19 cellular contexts compared by ENCODE assay signal in genomic region chr1:4585705-4586104, GRCh38.
"Had no signal": no experiment of that assay in that cellular context is flagged by ENCODE, and none has a peak within 500 bp of the region (broad histone marks: within the 10 kb centered on the region; RNA-seq: fewer than 3 reads in every experiment).

No MANE protein-coding gene starts in this region.

- H3K27ac Mint-ChIP-seq: activated CD4-positive, alpha-beta memory T cell treated with anti-CD3 and anti-CD28 coated beads, Interleukin-2, amount 10 ng/mL, durations not matched to agents 7 days and 5 days; activated CD4-positive, alpha-beta T cell treated with anti-CD3 and anti-CD28 coated beads for 36 hours; activated CD4-positive, alpha-beta T cell treated with anti-CD3 and anti-CD28 coated beads, Interleukin-2, amount 10 ng/mL, durations not matched to agents 7 days and 5 days; activated naive CD4-positive, alpha-beta T cell treated with anti-CD3 and anti-CD28 coated beads, Interleukin-2, amount 10 ng/mL, durations not matched to agents 7 days and 5 days; activated naive CD4-positive, alpha-beta T cell treated with anti-CD3 and anti-CD28 coated beads, Interleukin-2, amount 50 U/mL, for 72 hours; activated T-cell treated with anti-CD3 and anti-CD28 coated beads, Interleukin-2, amount 50 U/mL, for 24 hours; activated T-cell treated with anti-CD3 and anti-CD28 coated beads, Interleukin-2, amount 50 U/mL, for 72 hours had no signal

- H3K27ac ChIP-seq: brain microvascular endothelial cell, epithelial cell of prostate, esophagus squamous epithelium had no signal

- H3K4me1 ChIP-seq: esophagus squamous epithelium had no signal

- H3K4me3 Mint-ChIP-seq: activated CD4-positive, alpha-beta memory T cell treated with anti-CD3 and anti-CD28 coated beads, Interleukin-2, amount 10 ng/mL, durations not matched to agents 7 days and 5 days; activated CD4-positive, alpha-beta T cell treated with anti-CD3 and anti-CD28 coated beads for 36 hours; activated CD4-positive, alpha-beta T cell treated with anti-CD3 and anti-CD28 coated beads, Interleukin-2, amount 10 ng/mL, durations not matched to agents 7 days and 5 days; activated naive CD4-positive, alpha-beta T cell treated with anti-CD3 and anti-CD28 coated beads, Interleukin-2, amount 10 ng/mL, durations not matched to agents 7 days and 5 days; activated T-cell treated with anti-CD3 and anti-CD28 coated beads, Interleukin-2, amount 50 U/mL, for 24 hours; activated T-cell treated with anti-CD3 and anti-CD28 coated beads, Interleukin-2, amount 50 U/mL, for 72 hours had no signal

- H3K36me3 ChIP-seq: brain microvascular endothelial cell, esophagus squamous epithelium had no signal

- H3K4me1 Mint-ChIP-seq: activated CD4-positive, alpha-beta memory T cell treated with anti-CD3 and anti-CD28 coated beads, Interleukin-2, amount 10 ng/mL, durations not matched to agents 7 days and 5 days; activated CD4-positive, alpha-beta T cell treated with anti-CD3 and anti-CD28 coated beads for 36 hours; activated CD4-positive, alpha-beta T cell treated with anti-CD3 and anti-CD28 coated beads, Interleukin-2, amount 10 ng/mL, durations not matched to agents 7 days and 5 days; activated naive CD4-positive, alpha-beta T cell treated with anti-CD3 and anti-CD28 coated beads, Interleukin-2, amount 10 ng/mL, durations not matched to agents 7 days and 5 days had no signal

- H3K36me3 Mint-ChIP-seq: activated naive CD4-positive, alpha-beta T cell treated with anti-CD3 and anti-CD28 coated beads, Interleukin-2, amount 10 ng/mL, durations not matched to agents 7 days and 5 days; activated naive CD4-positive, alpha-beta T cell treated with anti-CD3 and anti-CD28 coated beads, Interleukin-2, amount 50 U/mL, for 72 hours had no signal

- H3K9me3 Mint-ChIP-seq: activated CD4-positive, alpha-beta memory T cell treated with anti-CD3 and anti-CD28 coated beads, Interleukin-2, amount 10 ng/mL, durations not matched to agents 7 days and 5 days; activated CD4-positive, alpha-beta T cell treated with anti-CD3 and anti-CD28 coated beads, Interleukin-2, amount 10 ng/mL, durations not matched to agents 7 days and 5 days; activated naive CD4-positive, alpha-beta T cell treated with anti-CD3 and anti-CD28 coated beads, Interleukin-2, amount 10 ng/mL, durations not matched to agents 7 days and 5 days; activated naive CD4-positive, alpha-beta T cell treated with anti-CD3 and anti-CD28 coated beads, Interleukin-2, amount 50 U/mL, for 72 hours; activated T-cell treated with anti-CD3 and anti-CD28 coated beads, Interleukin-2, amount 50 U/mL, for 24 hours; activated T-cell treated with anti-CD3 and anti-CD28 coated beads, Interleukin-2, amount 50 U/mL, for 72 hours had no signal

- H3K4me3 ChIP-seq: esophagus squamous epithelium had no signal

- FAIRE-seq: astrocyte, bronchial epithelial cell, colon, endometrium, endothelial cell of umbilical vein, frontal cortex had no signal

- H3K9me3 ChIP-seq: esophagus squamous epithelium had no signal

- DNase-seq: activated gamma-delta T cell, amniotic stem cell, brain microvascular endothelial cell, esophagus squamous epithelium, glutamatergic neuron had no signal
